8 cellular contexts compared by ENCODE assay signal in genomic region chr15:59691194-59691805, GRCh38. TPM values are rescaled to one million over a fixed set of nuclear protein-coding genes. Genes with fewer than 3 reads are reported as not detected.
DNase-seq lines count a peak whose midpoint lies in the region; ATAC-seq, FAIRE-seq and TF ChIP-seq lines count a peak whose summit lies in the region.

No MANE protein-coding gene starts in this region.

- DNase-seq in DMS 273 treated with DMSO at 0.1 percent for 48 hours (lab: John Stamatoyannopoulos, UW) = peak; percentile 4
- DNase-seq in Jurkat, Clone E6-1 (ENCODE audit: low read depth, low spot score) = peak; percentile 62
- DNase-seq in SK-MEL-5 (ENCODE audit: low read depth, low spot score) = peak; percentile 66
- no peak for DNase-seq in breast epithelium (ENCODE audit: low spot score in 2 of 2)
- no peak for DNase-seq in lung (ENCODE audit: low spot score)
- peak in 1 of 2 donors; percentile 27 for DNase-seq in upper lobe of left lung
- no peak for DNase-seq in GM12891 (ENCODE audit: insufficient read length, low spot score)

- intact Hi-C loops in breast epithelium (cut with DNase I; ENCODE audit: low total_unique reads) = no loop called here

- no peak overlapping the region for H3K4me3 ChIP-seq in Jurkat, Clone E6-1 (ENCODE audit: low read length)
- H3K4me3 ChIP-seq in breast epithelium (no peak overlapping the region), lung (no peak overlapping the region), upper lobe of left lung (no peak overlapping the region)

- H3K36me3 ChIP-seq in breast epithelium = no peaks in the 10 kb centered on the region
- peaks cover 0 to 2% of the 10 kb centered on the region in 2 donors for H3K36me3 ChIP-seq in lung (ENCODE audit: control insufficient read depth in 2 of 2, insufficient read depth in 2 of 2, low read length in 2 of 2)
- H3K36me3 ChIP-seq in upper lobe of left lung = peaks cover 0 to 4% (median 0%) of the 10 kb centered on the region in 4 donors

- WGBS in lung, 2 donors = 15 to 38% methylated on average over 1 of the region's 1 CpG
- WGBS in upper lobe of left lung, 2 donors = 26 to 51% methylated on average over 1 of the region's 1 CpG

- in situ Hi-C loops in SK-MEL-5 (cut with HindIII; ENCODE audit: low pct_unique_long_range_greater_than_20kb, low sequenced_read_pairs) = no loop called here

- H3K27me3 ChIP-seq in breast epithelium (no peaks in the 10 kb centered on the region), lung (ENCODE audit: control insufficient read depth, insufficient read depth) (no peaks in the 10 kb centered on the region), upper lobe of left lung (no peaks in the 10 kb centered on the region)

- H3K9me3 ChIP-seq in breast epithelium = no peaks in the 10 kb centered on the region
- no peaks in the 10 kb centered on the region for H3K9me3 ChIP-seq in lung (ENCODE audit: control insufficient read depth in 2 of 2, insufficient read depth in 1 of 2, low read length in 1 of 2)
- H3K9me3 ChIP-seq in upper lobe of left lung = no peaks in the 10 kb centered on the region

- TF ChIP-seq EP300 in upper lobe of left lung (IDR thresholded peaks at IDR 0.05) = no peak

- H3K4me1 ChIP-seq in breast epithelium (peaks cover 0 to 13% of the 10 kb centered on the region in 2 donors), lung (ENCODE audit: control insufficient read depth in 2 of 2, insufficient read depth in 2 of 2, low read length in 2 of 2) (peaks cover 1 to 11% of the 10 kb centered on the region in 2 donors), upper lobe of left lung (peaks cover 18 to 23% (median 20%) of the 10 kb centered on the region in 4 donors)

- no peak for TF ChIP-seq POLR2A in breast epithelium (IDR thresholded peaks at IDR 0.05)
- no peak for TF ChIP-seq POLR2A in upper lobe of left lung (IDR thresholded peaks at IDR 0.05)
- no peak for TF ChIP-seq POLR2A in GM12891 (IDR thresholded peaks at IDR 0.05; ENCODE audit: low read depth, low read length)

- TF ChIP-seq CTCF in breast epithelium (IDR thresholded peaks at IDR 0.05) = peak; percentile 31 to 64 (median 31)
- peak; percentile 55 for TF ChIP-seq CTCF in lung (IDR thresholded peaks at IDR 0.05; ENCODE audit: control extremely low read depth, extremely low read depth)
- peak; percentile 35 to 70 (median 48) for TF ChIP-seq CTCF in upper lobe of left lung (IDR thresholded peaks at IDR 0.05)

- FAIRE-seq in GM12891 (lab: Jason Lieb, UNC) = no peak

- ATAC-seq in lung (ENCODE audit: insufficient read depth, low FRiP score) (no peak), upper lobe of left lung (ENCODE audit: low FRiP score in 2 of 2) (no peak), GM21367 (IDR thresholded peaks at IDR 0.05; ENCODE audit: unreplicated experiment) (no peak)

- no peak overlapping the region for H3K27ac ChIP-seq in breast epithelium
- no peak overlapping the region for H3K27ac ChIP-seq in lung (ENCODE audit: low read depth in 1 of 2, low read length in 1 of 2)
- H3K27ac ChIP-seq in upper lobe of left lung = no peak overlapping the region

TF ChIP-seq in GM12891, 5 proteins besides CTCF, POLR2A, EP300 and RAD21:
- TF ChIP-seq TAF1 (IDR thresholded peaks at IDR 0.05; ENCODE audit: low read depth, low read length) = no peak

RNA-seq across cellular contexts. Expression of gene BNIP2, which starts 2.2 kb away (rescaled TPM):
- 40.8 TPM for polyA plus RNA-seq in Jurkat, Clone E6-1 (2012; ENCODE audit: insufficient read depth, insufficient read length)
- 141 and 154 TPM in 2 replicates for total RNA-seq in SK-MEL-5 (2014; rRNA removed; shearing (Covaris generic))
- 157 and 202 TPM in 2 replicates for polyA plus RNA-seq in SK-MEL-5 (2015; cell fraction: cytosol; rRNA removed)
- polyA plus RNA-seq in SK-MEL-5 (2015; cell fraction: nucleus; rRNA removed) = 90.2 and 130 TPM in 2 replicates
- 100 to 1,000 TPM; 167 TPM for total RNA-seq in breast epithelium
- 10 to 100 TPM; 72.1 to 96.6 TPM for total RNA-seq in lung
- polyA plus RNA-seq in lung = 10 to 100 TPM; 33.6 to 65.3 TPM
- total RNA-seq in upper lobe of left lung = 100 to 1,000 TPM in 4 of 6 donors, 10 to 100 TPM in 2; 95.0 to 286 (median 152) TPM
- polyA plus RNA-seq in GM12891 (2012; ENCODE audit: low read depth, missing spikeins) = 38.5 TPM

RNA-seq across cellular contexts. Expression of gene GTF2A2, which starts 34.0 kb away (rescaled TPM):
- 227 TPM for polyA plus RNA-seq in Jurkat, Clone E6-1 (2012; ENCODE audit: insufficient read depth, insufficient read length)
- 71.7 and 80.4 TPM in 2 replicates for total RNA-seq in SK-MEL-5 (2014; rRNA removed; shearing (Covaris generic))
- polyA plus RNA-seq in SK-MEL-5 (2015; cell fraction: cytosol; rRNA removed) = 30.2 and 38.5 TPM in 2 replicates
- polyA plus RNA-seq in SK-MEL-5 (2015; cell fraction: nucleus; rRNA removed) = 12.1 and 15.2 TPM in 2 replicates
- 10 to 100 TPM; 20.3 to 40.7 (median 36.1) TPM for total RNA-seq in breast epithelium
- 10 to 100 TPM; 33.5 to 75.8 TPM for total RNA-seq in lung
- polyA plus RNA-seq in lung = 100 to 1,000 TPM in 1 of 2 donors, 10 to 100 TPM in 1; 58.9 to 121 TPM
- total RNA-seq in upper lobe of left lung = 10 to 100 TPM in 5 of 6 donors, 1 to 10 TPM in 1; 5.5 to 80.1 (median 30.2) TPM
- polyA plus RNA-seq in GM12891 (2012; ENCODE audit: low read depth, missing spikeins) = 115 TPM

Comparison
In these comparisons a context has a peak if more than half of its experiments do, and no peak if none do; other contexts are left out.
1. DNase-seq: peak in DMS 273 treated with DMSO at 0.1 percent for 48 hours (single experiment), Jurkat, Clone E6-1 (single experiment) and SK-MEL-5 (single experiment); none in breast epithelium (0 of 2), lung (single experiment) and GM12891 (single experiment).
2. Peak in every context shown above with its lines, with median percentiles within 50 percentile points of each other: CTCF ChIP-seq.